ENCODE assay signal across 20 cellular contexts in genomic region chr12:12551115-12551514, GRCh38.
"Had no signal": no experiment of that assay in that cellular context is flagged by ENCODE, and none has a peak within 500 bp of the region (broad histone marks: within the 10 kb centered on the region; RNA-seq: fewer than 3 reads in every experiment).

No MANE protein-coding gene starts in this region.

- H3K4me3 ChIP-seq: left lung, mucosa of descending colon, ovary, upper lobe of left lung had no signal

- H3K27me3 ChIP-seq: left lung, ovary, upper lobe of left lung had no signal

- H3K9me3 Mint-ChIP-seq: activated naive CD8-positive, alpha-beta T cell treated with anti-CD3 and anti-CD28 coated beads, Interleukin-2, amount 50 U/mL, for 24 hours; activated T-helper 1 cell treated with anti-CD3 and anti-CD28 coated beads, Interleukin-12 subunit alpha, Interleukin-12 subunit beta, Interleukin-2, Interleukin-4 antibody, amounts not matched to agents 30 ng/mL and 10 ng/mL and 1 ng/mL, durations not matched to agents 14 hours and 24 hours and 36 hours; naive thymus-derived CD4-positive, alpha-beta T cell had no signal

- H3K27ac ChIP-seq: left lung, ovary, upper lobe of left lung had no signal

- H3K4me3 Mint-ChIP-seq: activated naive CD8-positive, alpha-beta T cell treated with anti-CD3 and anti-CD28 coated beads, Interleukin-2, amount 50 U/mL, for 24 hours; activated T-helper 1 cell treated with anti-CD3 and anti-CD28 coated beads, Interleukin-12 subunit alpha, Interleukin-12 subunit beta, Interleukin-2, Interleukin-4 antibody, amounts not matched to agents 30 ng/mL and 10 ng/mL and 1 ng/mL, durations not matched to agents 14 hours and 24 hours and 36 hours; naive thymus-derived CD4-positive, alpha-beta T cell had no signal

- ATAC-seq: activated naive CD8-positive, alpha-beta T cell treated with anti-CD3 and anti-CD28 coated beads, Interleukin-2, amount 50 U/mL, for 24 hours; left lung; mucosa of descending colon; naive thymus-derived CD4-positive, alpha-beta T cell; sciatic nerve; stimulated activated naive CD8-positive, alpha-beta T cell treated with anti-CD3 and anti-CD28 coated beads, Interleukin-15, Interleukin-2, amounts not matched to agents 100 U/mL and 50 U/mL, for 24 hours had no signal

- H3K27ac Mint-ChIP-seq: activated naive CD8-positive, alpha-beta T cell treated with anti-CD3 and anti-CD28 coated beads, Interleukin-2, amount 50 U/mL, for 24 hours; activated T-helper 1 cell treated with anti-CD3 and anti-CD28 coated beads, Interleukin-12 subunit alpha, Interleukin-12 subunit beta, Interleukin-2, Interleukin-4 antibody, amounts not matched to agents 30 ng/mL and 10 ng/mL and 1 ng/mL, durations not matched to agents 14 hours and 24 hours and 36 hours had no signal

- FAIRE-seq: kidney had no signal

- H3K27me3 Mint-ChIP-seq: activated naive CD8-positive, alpha-beta T cell treated with anti-CD3 and anti-CD28 coated beads, Interleukin-2, amount 50 U/mL, for 24 hours; naive thymus-derived CD4-positive, alpha-beta T cell had no signal

- DNase-seq: activated CD4-positive, alpha-beta T cell treated with anti-CD3 and anti-CD28 coated beads, Interleukin-2, amount 50 U/mL, for 1 hour; activated CD8-positive, alpha-beta memory T cell treated with anti-CD3 and anti-CD28 coated beads for 24 hours; activated naive CD4-positive, alpha-beta T cell treated with Interleukin-2 at 50 U/mL for 16 hours; activated naive CD8-positive, alpha-beta T cell treated with anti-CD3 and anti-CD28 coated beads, Interleukin-2, amount 50 U/mL, for 24 hours; aorta; cerebellar nuclear complex; effector CD8-positive, alpha-beta T cell; foreskin fibroblast; glutamatergic neuron; hypothalamus; kidney; left lung; mammary epithelial cell; mucosa of descending colon; naive thymus-derived CD4-positive, alpha-beta T cell; ovary; stimulated activated naive CD8-positive, alpha-beta T cell treated with anti-CD3 and anti-CD28 coated beads, Interleukin-15, Interleukin-2, amounts not matched to agents 100 U/mL and 50 U/mL, for 24 hours; upper lobe of left lung had no signal

- H3K36me3 ChIP-seq: ovary, upper lobe of left lung had no signal

- H3K9me3 ChIP-seq: left lung, mucosa of descending colon, ovary, upper lobe of left lung had no signal
